In genomic region chr1:173715538-173715844, GRCh38 we compare ENCODE assay signal across 8 cellular contexts. TPM values are rescaled to one million over a fixed set of nuclear protein-coding genes. Genes with fewer than 3 reads are reported as not detected.
DNase-seq lines count a peak whose midpoint lies in the region; ATAC-seq and TF ChIP-seq lines count a peak whose summit lies in the region.

No MANE protein-coding gene starts in this region.

- no peak for ATAC-seq in right lobe of liver

- H3K9me3 ChIP-seq in right lobe of liver, result no peaks in the 10 kb centered on the region
- no peaks in the 10 kb centered on the region for H3K9me3 ChIP-seq in tibial nerve

- H3K27ac ChIP-seq in adipose tissue (ENCODE audit: low read depth, low read length), result peak overlapping the region; percentile 63
- H3K27ac ChIP-seq in right lobe of liver, result peak overlapping the region; percentile 89 to 94 (median 93)
- peak overlapping the region; percentile 81 to 95 (median 90) for H3K27ac ChIP-seq in tibial nerve

- peaks cover 14% of the 10 kb centered on the region for H3K4me1 Mint-ChIP-seq in activated naive CD4-positive, alpha-beta T cell treated with anti-CD3 and anti-CD28 coated beads for 36 hours (ENCODE audit: low read depth)

- no peaks in the 10 kb centered on the region for H3K9me3 Mint-ChIP-seq in activated naive CD4-positive, alpha-beta T cell treated with anti-CD3 and anti-CD28 coated beads for 36 hours

- no peaks in the 10 kb centered on the region for H3K36me3 Mint-ChIP-seq in activated naive CD4-positive, alpha-beta T cell treated with anti-CD3 and anti-CD28 coated beads for 36 hours (ENCODE audit: low read depth)

- peak overlapping the region; percentile 80 to 84 (median 84) for H3K4me3 ChIP-seq in right lobe of liver
- peak overlapping the region; percentile 61 to 90 (median 77) for H3K4me3 ChIP-seq in tibial nerve

- H3K27me3 Mint-ChIP-seq in activated naive CD4-positive, alpha-beta T cell treated with anti-CD3 and anti-CD28 coated beads for 36 hours (ENCODE audit: low read depth), result peaks cover 9% of the 10 kb centered on the region

- peak overlapping the region; percentile 97 for H3K4me3 Mint-ChIP-seq in activated naive CD4-positive, alpha-beta T cell treated with anti-CD3 and anti-CD28 coated beads for 36 hours

- TF ChIP-seq POLR2A in right lobe of liver (IDR thresholded peaks at IDR 0.05), result no peak
- no peak for TF ChIP-seq POLR2A in tibial nerve (IDR thresholded peaks at IDR 0.05)

- H3K36me3 ChIP-seq in right lobe of liver (no peaks in the 10 kb centered on the region), tibial nerve (peaks cover 0 to 23% (median 0%) of the 10 kb centered on the region in 3 donors)

- TF ChIP-seq EP300 in tibial nerve (IDR thresholded peaks at IDR 0.05), result no peak

- CTCF ChIA-PET in activated naive CD4-positive, alpha-beta T cell treated with anti-CD3 and anti-CD28 coated beads for 36 hours (lab: Charles Lee), result interaction anchor here (1.2 to 1.5 kb wide), 4 partner anchors 74 to 286 kb away, joined by 3 to 4 read pairs (median 4); partner anchors contain the start of gene DARS2

- intact Hi-C loops in activated naive CD4-positive, alpha-beta T cell treated with anti-CD3 and anti-CD28 coated beads for 36 hours (cut with micrococcal nuclease), result loop anchor here (1.0 to 10.0 kb wide), 3 partner anchors 284 to 499 kb away; partner anchors contain the start of gene RABGAP1L
- intact Hi-C loops in right lobe of liver (cut with DNase I), result no loop called here

- H3K27ac Mint-ChIP-seq in activated naive CD4-positive, alpha-beta T cell treated with anti-CD3 and anti-CD28 coated beads for 36 hours, result peak overlapping the region; percentile 96

- H3K4me1 ChIP-seq in right lobe of liver (peaks cover 0 to 21% (median 6%) of the 10 kb centered on the region in 4 donors), tibial nerve (peaks cover 3 to 33% (median 16%) of the 10 kb centered on the region in 4 donors)

- 0 to 1% (median 1%) methylated on average over 8 of the region's 8 CpGs for WGBS in adipose tissue, 3 donors
- 0% methylated on average over 5 of the region's 8 CpGs for WGBS in right lobe of liver (ENCODE audit: insufficient coverage, low coverage, low lambda C conversion rate, missing lambda C conversion rate)
- 1 to 2% methylated on average over 8 of the region's 8 CpGs for WGBS in tibial nerve, 2 donors

- DNase-seq in activated naive CD4-positive, alpha-beta T cell treated with anti-CD3 and anti-CD28 coated beads for 36 hours, result no peak
- no peak for DNase-seq in activated naive CD4-positive, alpha-beta T cell treated with anti-CD3 and anti-CD28 coated beads, Interleukin-2, amount 50 U/mL, for 16 hours
- DNase-seq in right lobe of liver (no peak), tibial nerve (ENCODE audit: low spot score in 2 of 2) (no peak), A172 (ENCODE audit: low spot score) (no peak), RPMI8226 (no peak)
- no peak for DNase-seq in effector CD4-positive, alpha-beta T cell

- H3K27me3 ChIP-seq in right lobe of liver, result no peaks in the 10 kb centered on the region
- H3K27me3 ChIP-seq in tibial nerve, result peaks cover 0 to 8% of the 10 kb centered on the region in 2 donors

- TF ChIP-seq CTCF in right lobe of liver (IDR thresholded peaks at IDR 0.05), result no peak
- no peak for TF ChIP-seq CTCF in tibial nerve (IDR thresholded peaks at IDR 0.05)

RNA-seq across cellular contexts. Expression of gene KLHL20, which starts 0.7 kb away (rescaled TPM):
- total RNA-seq in activated naive CD4-positive, alpha-beta T cell treated with anti-CD3 and anti-CD28 coated beads for 36 hours, result 10 to 100 TPM; 13.0 to 14.9 TPM
- 10 to 100 TPM in 2 of 3 donors, 1 to 10 TPM in 1; 6.2 to 16.2 (median 12.7) TPM for polyA plus RNA-seq in adipose tissue
- total RNA-seq in right lobe of liver (10 to 100 TPM in 5 of 6 experiments, 1 to 10 TPM in 1; 9.2 to 15.5 (median 12.5) TPM), tibial nerve (10 to 100 TPM; 19.2 to 64.9 (median 34.6) TPM)
- 22.9 and 27.7 TPM in 2 replicates for total RNA-seq in A172 (2014; rRNA removed; shearing (Covaris generic))

RNA-seq across cellular contexts. Expression of gene ANKRD45, which starts 45.8 kb away (rescaled TPM):
- not detected for total RNA-seq in activated naive CD4-positive, alpha-beta T cell treated with anti-CD3 and anti-CD28 coated beads for 36 hours
- polyA plus RNA-seq in adipose tissue, result under 1 TPM in 2 of 3 donors, not detected in 1; 0.13 to 0.26 TPM
- total RNA-seq in right lobe of liver (under 1 TPM in 1 of 6 experiments, not detected in 5; 0.15 TPM), tibial nerve (1 to 10 TPM in 2 of 4 donors, under 1 TPM in 1, not detected in 1; 0.44 to 1.8 (median 1.7) TPM)
- total RNA-seq in A172 (2014; rRNA removed; shearing (Covaris generic)), result 0.29 and 0.96 TPM in 2 replicates
